ENCODE assay signal across 14 cellular contexts in the genomic region with DNA sequence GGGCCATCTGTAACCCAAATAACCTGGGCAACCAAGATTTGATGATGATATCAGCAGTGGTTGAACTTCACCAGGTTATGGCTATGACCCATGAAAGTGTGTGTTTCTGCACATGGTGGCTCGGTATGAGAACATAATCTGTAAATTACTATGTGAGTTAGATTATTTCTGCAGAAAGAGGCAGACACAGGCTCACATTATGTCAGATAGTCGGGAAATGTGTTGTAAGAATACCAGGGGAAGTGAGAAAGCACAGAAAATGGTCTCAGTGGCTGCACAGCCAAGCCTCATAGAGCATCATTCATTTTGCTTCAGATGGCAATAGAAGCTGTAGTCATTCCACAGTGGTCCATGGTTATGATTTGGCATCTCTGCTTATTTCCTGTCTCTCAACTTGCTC.
A peak's percentile ranks its signal among the peaks of the same experiment; 100 is the strongest.
DNase-seq lines count a peak whose midpoint lies in the region; ATAC-seq and TF ChIP-seq lines count a peak whose summit lies in the region.
"Had no signal": no experiment of that assay in that cellular context is flagged by ENCODE, and none has a peak within 500 bp of the region (broad histone marks: within the 10 kb centered on the region; RNA-seq: fewer than 3 reads in every experiment).

No MANE protein-coding gene starts in this region.

- TF ChIP-seq POLR2A in ovary (IDR thresholded peaks at IDR 0.05): no peak

- H3K27ac Mint-ChIP-seq in stimulated activated memory B cell treated with anti-CD40 and anti-IgM and Interleukin-4, amounts not matched to agents 10 μg/mL and 1 μg/mL and 100 μg/mL, for 72 hours: no peak overlapping the region
- H3K27ac Mint-ChIP-seq: CD4-positive, alpha-beta T cell had no signal

- H3K4me3 Mint-ChIP-seq in stimulated activated memory B cell treated with anti-CD40 and anti-IgM and Interleukin-4, amounts not matched to agents 10 μg/mL and 1 μg/mL and 100 μg/mL, for 72 hours: no peak overlapping the region
- H3K4me3 Mint-ChIP-seq: CD4-positive, alpha-beta T cell had no signal

- no peaks in the 10 kb centered on the region for H3K36me3 Mint-ChIP-seq in stimulated activated memory B cell treated with anti-CD40 and anti-IgM and Interleukin-4, amounts not matched to agents 10 μg/mL and 1 μg/mL and 100 μg/mL, for 72 hours

- H3K27ac ChIP-seq in ovary: no peak overlapping the region
- H3K27ac ChIP-seq: 22Rv1, gastroesophageal sphincter had no signal

- peaks cover 8% of the 10 kb centered on the region for H3K27me3 Mint-ChIP-seq in stimulated activated memory B cell treated with anti-CD40 and anti-IgM and Interleukin-4, amounts not matched to agents 10 μg/mL and 1 μg/mL and 100 μg/mL, for 72 hours

- no peak overlapping the region for H3K4me3 ChIP-seq in ovary
- H3K4me3 ChIP-seq: gastroesophageal sphincter had no signal

- no peaks in the 10 kb centered on the region for H3K9me3 ChIP-seq in ovary

- intact Hi-C loops in ovary (cut with DNase I): no loop called here

- H3K4me1 ChIP-seq in ovary (ENCODE audit: insufficient read depth): no peaks in the 10 kb centered on the region
- H3K4me1 ChIP-seq: gastroesophageal sphincter had no signal

- peak; percentile 87 for ATAC-seq in GM21717 (IDR thresholded peaks at IDR 0.05; ENCODE audit: unreplicated experiment)
- peak; percentile 88 for ATAC-seq in HG03460 (IDR thresholded peaks at IDR 0.05; ENCODE audit: unreplicated experiment)
- ATAC-seq in stimulated activated memory B cell treated with anti-CD40 and anti-IgM and Interleukin-4, amounts not matched to agents 10 μg/mL and 1 μg/mL and 100 μg/mL, for 72 hours: peak; percentile 91
- ATAC-seq: gastroesophageal sphincter had no signal

- no peak for TF ChIP-seq CTCF in ovary (IDR thresholded peaks at IDR 0.05)

- no peaks in the 10 kb centered on the region for H3K27me3 ChIP-seq in ovary
- H3K27me3 ChIP-seq: gastroesophageal sphincter had no signal

- H3K4me1 Mint-ChIP-seq in stimulated activated memory B cell treated with anti-CD40 and anti-IgM and Interleukin-4, amounts not matched to agents 10 μg/mL and 1 μg/mL and 100 μg/mL, for 72 hours: no peaks in the 10 kb centered on the region

- DNase-seq in SIG-M5 treated with dmso at 0.1 percent for 504 hours (lab: John Stamatoyannopoulos, UW; ENCODE audit: unreplicated experiment): peak; percentile 42
- no peak for DNase-seq in SIG-M5 (lab: John Stamatoyannopoulos, UW)
- DNase-seq in COR-L47 (lab: John Stamatoyannopoulos, UW): no peak
- DNase-seq in ovary: no peak
- DNase-seq in activated CD8-positive, alpha-beta memory T cell treated with anti-CD3 and anti-CD28 coated beads, Interleukin-2, amount 50 U/mL, for 4 hours: no peak
- DNase-seq: activated naive CD4-positive, alpha-beta T cell treated with anti-CD3 and anti-CD28 coated beads, Interleukin-2, amount 50 U/mL, for 16 hours; CD4-positive, alpha-beta T cell; midbrain; NCI-H2107 had no signal

- TF ChIP-seq EP300 in ovary (IDR thresholded peaks at IDR 0.05): no peak

- no peaks in the 10 kb centered on the region for H3K36me3 ChIP-seq in ovary
- H3K36me3 ChIP-seq: gastroesophageal sphincter had no signal

- no peaks in the 10 kb centered on the region for H3K9me3 Mint-ChIP-seq in stimulated activated memory B cell treated with anti-CD40 and anti-IgM and Interleukin-4, amounts not matched to agents 10 μg/mL and 1 μg/mL and 100 μg/mL, for 72 hours

- WGBS in ovary, 3 donors: 80 to 92% (median 91%) methylated on average over 2 of the region's 2 CpGs
